Comparison of ENCODE assay signal across 31 cellular contexts in the genomic region with DNA sequence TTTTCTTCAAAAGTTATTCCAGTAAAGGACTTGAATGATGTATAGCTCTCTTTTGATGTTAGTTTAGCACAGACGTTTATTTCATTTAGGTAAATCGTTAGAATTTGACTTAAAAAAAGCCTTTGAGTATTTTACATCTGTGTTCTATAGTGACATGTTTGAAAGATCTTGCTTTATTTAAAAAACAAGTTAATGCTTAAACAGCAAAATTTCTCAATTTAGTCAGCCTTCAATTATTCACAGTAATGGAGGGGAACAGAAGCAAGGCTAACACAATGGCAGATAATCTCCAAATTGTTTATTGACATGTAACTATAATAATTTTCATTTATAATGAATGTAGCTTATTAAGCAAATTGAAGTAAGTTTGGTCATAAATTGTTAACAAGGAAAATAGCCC.
"Had no signal": no experiment of that assay in that cellular context is flagged by ENCODE, and none has a peak within 500 bp of the region (broad histone marks: within the 10 kb centered on the region; RNA-seq: fewer than 3 reads in every experiment).

No MANE protein-coding gene starts in this region.

- ATAC-seq: activated CD4-positive, alpha-beta T cell treated with anti-CD3 and anti-CD28 coated beads for 36 hours; activated T-cell treated with anti-CD3 and anti-CD28 coated beads, Interleukin-2, amount 50 U/mL, for 72 hours; effector memory CD8-positive, alpha-beta T cell; foreskin keratinocyte; gastrocnemius medialis; heart left ventricle had no signal

- H3K27ac ChIP-seq: brain microvascular endothelial cell, esophagus muscularis mucosa, foreskin keratinocyte, gastrocnemius medialis, heart left ventricle had no signal

- H3K36me3 ChIP-seq: brain microvascular endothelial cell, gastrocnemius medialis had no signal

- H3K9me3 ChIP-seq: esophagus muscularis mucosa, gastrocnemius medialis, heart left ventricle had no signal

- FAIRE-seq: astrocyte, colon had no signal

- H3K4me3 ChIP-seq: esophagus muscularis mucosa, gastrocnemius medialis, heart left ventricle had no signal

- H3K4me3 Mint-ChIP-seq: activated CD4-positive, alpha-beta memory T cell treated with anti-CD3 and anti-CD28 coated beads, Interleukin-2, amount 10 ng/mL, durations not matched to agents 7 days and 5 days; activated CD4-positive, alpha-beta T cell treated with anti-CD3 and anti-CD28 coated beads for 36 hours; activated CD4-positive, alpha-beta T cell treated with anti-CD3 and anti-CD28 coated beads, Interleukin-2, amount 10 ng/mL, durations not matched to agents 7 days and 5 days; activated naive CD8-positive, alpha-beta T cell; activated T-cell treated with anti-CD3 and anti-CD28 coated beads, Interleukin-2, amount 50 U/mL, for 24 hours; activated T-cell treated with anti-CD3 and anti-CD28 coated beads, Interleukin-2, amount 50 U/mL, for 72 hours; effector memory CD8-positive, alpha-beta T cell had no signal

- H3K4me1 ChIP-seq: heart left ventricle had no signal

- H3K9me3 Mint-ChIP-seq: activated CD4-positive, alpha-beta memory T cell treated with anti-CD3 and anti-CD28 coated beads, Interleukin-2, amount 10 ng/mL, durations not matched to agents 7 days and 5 days; activated CD4-positive, alpha-beta T cell treated with anti-CD3 and anti-CD28 coated beads, Interleukin-2, amount 10 ng/mL, durations not matched to agents 7 days and 5 days; activated T-cell treated with anti-CD3 and anti-CD28 coated beads, Interleukin-2, amount 50 U/mL, for 24 hours; activated T-cell treated with anti-CD3 and anti-CD28 coated beads, Interleukin-2, amount 50 U/mL, for 72 hours; effector memory CD8-positive, alpha-beta T cell had no signal

- DNase-seq: activated CD4-positive, alpha-beta memory T cell treated with anti-CD3 and anti-CD28 coated beads, Interleukin-2, amount 10 ng/mL, durations not matched to agents 7 days and 5 days; activated CD4-positive, alpha-beta T cell treated with anti-CD3 and anti-CD28 coated beads for 36 hours; activated CD4-positive, alpha-beta T cell treated with anti-CD3 and anti-CD28 coated beads, Interleukin-2, amount 10 ng/mL, durations not matched to agents 7 days and 5 days; activated CD4-positive, alpha-beta T cell treated with anti-CD3 and anti-CD28 coated beads, Interleukin-2, amount 50 U/mL, for 4 hours; activated CD4-positive, CD25-positive, alpha-beta regulatory T cell; activated CD4-positive, CD25-positive, alpha-beta regulatory T cell treated with anti-CD3 and anti-CD28 coated beads, Interleukin-2, amount 50 U/mL, for 72 hours; activated CD8-positive, alpha-beta memory T cell treated with anti-CD3 and anti-CD28 coated beads, Interleukin-2, amount 50 U/mL, for 48 hours; activated gamma-delta T cell treated with Interleukin-2 at 50 U/mL for 16 hours; activated naive CD4-positive, alpha-beta T cell treated with anti-CD3 and anti-CD28 coated beads, Interleukin-2, amount 50 U/mL, for 16 hours; activated naive CD4-positive, alpha-beta T cell treated with Interleukin-2 at 50 U/mL for 16 hours; activated T-cell treated with anti-CD3 and anti-CD28 coated beads for 4 hours; activated T-cell treated with anti-CD3 and anti-CD28 coated beads, Interleukin-2, amount 50 U/mL, for 24 hours; activated T-cell treated with anti-CD3 and anti-CD28 coated beads, Interleukin-2, amount 50 U/mL, for 72 hours; amniotic stem cell; anterior cingulate cortex; brain microvascular endothelial cell; caudate nucleus; cortex of kidney; dermis blood vessel endothelial cell; effector CD4-positive, alpha-beta T cell; effector memory CD8-positive, alpha-beta T cell; erythroblast; gastrocnemius medialis; glutamatergic neuron; heart left ventricle; T-helper 2 cell had no signal

- H3K27ac Mint-ChIP-seq: activated CD4-positive, alpha-beta memory T cell treated with anti-CD3 and anti-CD28 coated beads, Interleukin-2, amount 10 ng/mL, durations not matched to agents 7 days and 5 days; activated CD4-positive, alpha-beta T cell treated with anti-CD3 and anti-CD28 coated beads for 36 hours; activated CD4-positive, alpha-beta T cell treated with anti-CD3 and anti-CD28 coated beads, Interleukin-2, amount 10 ng/mL, durations not matched to agents 7 days and 5 days; activated naive CD8-positive, alpha-beta T cell; activated T-cell treated with anti-CD3 and anti-CD28 coated beads, Interleukin-2, amount 50 U/mL, for 24 hours; activated T-cell treated with anti-CD3 and anti-CD28 coated beads, Interleukin-2, amount 50 U/mL, for 72 hours; effector memory CD8-positive, alpha-beta T cell had no signal

- H3K27me3 ChIP-seq: brain microvascular endothelial cell, esophagus muscularis mucosa, foreskin keratinocyte, gastrocnemius medialis, heart left ventricle had no signal

- H3K27me3 Mint-ChIP-seq: activated CD4-positive, alpha-beta memory T cell treated with anti-CD3 and anti-CD28 coated beads, Interleukin-2, amount 10 ng/mL, durations not matched to agents 7 days and 5 days; activated CD4-positive, alpha-beta T cell treated with anti-CD3 and anti-CD28 coated beads for 36 hours; activated CD4-positive, alpha-beta T cell treated with anti-CD3 and anti-CD28 coated beads, Interleukin-2, amount 10 ng/mL, durations not matched to agents 7 days and 5 days; activated naive CD8-positive, alpha-beta T cell; activated T-cell treated with anti-CD3 and anti-CD28 coated beads, Interleukin-2, amount 50 U/mL, for 24 hours; effector memory CD8-positive, alpha-beta T cell had no signal
